Comparison of ENCODE assay signal across 12 cellular contexts in the genomic region with DNA sequence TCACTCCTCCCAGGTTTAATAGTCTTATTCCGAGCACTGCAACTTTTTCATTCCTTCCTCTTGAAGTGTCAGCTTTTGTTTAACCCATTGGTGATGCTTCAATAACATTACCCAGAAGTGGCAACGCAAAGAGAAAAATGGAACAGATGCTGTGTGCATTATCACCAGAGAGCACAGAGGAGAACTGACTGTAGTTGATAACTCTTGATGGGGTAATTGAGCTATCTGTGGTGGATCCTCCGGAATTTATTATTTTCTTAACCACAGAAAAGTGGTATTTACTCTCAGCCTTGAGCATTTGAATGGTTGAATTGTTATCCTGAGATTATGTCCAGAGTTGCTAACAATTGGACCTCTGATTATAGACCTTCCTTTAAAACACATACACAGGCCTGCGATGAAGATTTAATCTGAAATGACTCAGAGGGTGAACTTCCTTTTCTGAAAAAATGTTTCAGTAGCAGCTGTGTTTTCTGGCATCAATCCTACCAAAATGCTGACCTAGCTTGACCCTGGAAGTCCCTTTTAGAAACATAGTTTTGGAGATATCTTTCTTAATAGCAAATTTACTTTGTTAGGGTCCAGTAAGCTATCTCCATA.
DNase-seq lines count a peak whose midpoint lies in the region; ATAC-seq, FAIRE-seq and TF ChIP-seq lines count a peak whose summit lies in the region.
"Had no signal": no experiment of that assay in that cellular context is flagged by ENCODE, and none has a peak within 500 bp of the region (broad histone marks: within the 10 kb centered on the region; RNA-seq: fewer than 3 reads in every experiment).

No MANE protein-coding gene starts in this region.

- H3K9ac ChIP-seq in mammary epithelial cell (ENCODE audit: insufficient read depth, low read length) (no peak overlapping the region), kidney (ENCODE audit: low read length in 2 of 2) (no peak overlapping the region)

- H3K79me2 ChIP-seq in mammary epithelial cell (ENCODE audit: insufficient read depth, low read length): no peaks in the 10 kb centered on the region

- in situ Hi-C loops in mammary epithelial cell (cut with MboI; ENCODE audit: low sequenced_read_pairs in 2 of 2): no loop called here

- H3K4me1 ChIP-seq in right atrium auricular region: peaks cover 0 to 18% of the 10 kb centered on the region in 2 donors
- H3K4me1 ChIP-seq in mammary epithelial cell (ENCODE audit: insufficient read depth, low read length): peaks cover 7% of the 10 kb centered on the region
- no peaks in the 10 kb centered on the region for H3K4me1 ChIP-seq in kidney (ENCODE audit: control insufficient read depth in 1 of 2, insufficient read depth in 1 of 2, low read depth in 1 of 2, low read length in 2 of 2)

- WGBS in mammary epithelial cell (ENCODE audit: low coverage, missing lambda C conversion rate): 27% methylated on average over 4 of the region's 4 CpGs

- H3K9me3 ChIP-seq in right atrium auricular region (no peaks in the 10 kb centered on the region), mammary epithelial cell (replicated peaks; ENCODE audit: insufficient read depth, low read length) (no peaks in the 10 kb centered on the region), kidney (ENCODE audit: control insufficient read depth in 1 of 2, low read length in 2 of 2) (no peaks in the 10 kb centered on the region)

- ATAC-seq in Right ventricle myocardium superior (ENCODE audit: poor library complexity): peak; percentile 78
- ATAC-seq: natural killer cell treated with Interleukin-12 subunit alpha and Interleukin-12 subunit beta and Interleukin-15 and Interleukin-18, amount 100 ng/mL, for 72 hours had no signal

- CTCF ChIA-PET in mammary epithelial cell (lab: Charles Lee; ENCODE audit: low non-redundant PET): no interaction called here

- DNase-seq in Right ventricle myocardium superior (no peak), right atrium auricular region (ENCODE audit: low spot score) (no peak), mammary epithelial cell (peak; percentile 80), iris pigment epithelial cell (ENCODE audit: low read depth) (peak; percentile 65), foreskin fibroblast (no peak), kidney (no peak), HK-2 (ENCODE audit: unreplicated experiment) (no peak), coronary artery (ENCODE audit: low spot score) (no peak)
- DNase-seq: activated naive CD8-positive, alpha-beta T cell treated with anti-CD3 and anti-CD28 coated beads for 36 hours; NCI-H1436 treated with DMSO at 0.1 percent for 48 hours had no signal

- no peak for TF ChIP-seq CTCF in right atrium auricular region (IDR thresholded peaks at IDR 0.05)
- TF ChIP-seq CTCF in mammary epithelial cell (conservative IDR thresholded peaks at IDR 0.05 in 1 of 2, IDR thresholded peaks at IDR 0.05 in 1 of 2; ENCODE audit: extremely low read depth in 1 of 2, insufficient read depth in 1 of 2, low read depth in 1 of 2, low read length in 2 of 2): no peak
- TF ChIP-seq CTCF in foreskin fibroblast (IDR thresholded peaks at IDR 0.05; ENCODE audit: low read depth, low read length): no peak
- TF ChIP-seq CTCF in kidney (IDR thresholded peaks at IDR 0.05; ENCODE audit: borderline replicate concordance, extremely low read depth, insufficient read depth): no peak
- TF ChIP-seq CTCF in coronary artery (IDR thresholded peaks at IDR 0.05): no peak

- intact Hi-C loops in Right ventricle myocardium superior (cut with DNase I): no loop called here
- intact Hi-C loops in mammary epithelial cell (cut with micrococcal nuclease): no loop called here
- intact Hi-C loops in kidney (cut with DNase I): no loop called here

- no peak overlapping the region for H3K27ac ChIP-seq in right atrium auricular region
- no peak overlapping the region for H3K27ac ChIP-seq in mammary epithelial cell (ENCODE audit: insufficient read depth, low read depth, low read length)
- no peak overlapping the region for H3K27ac ChIP-seq in kidney (ENCODE audit: low read depth in 2 of 2, low read length in 2 of 2)
- no peak overlapping the region for H3K27ac ChIP-seq in coronary artery
- H3K27ac ChIP-seq: HL-60 had no signal

- H3K36me3 ChIP-seq in right atrium auricular region: no peaks in the 10 kb centered on the region
- no peaks in the 10 kb centered on the region for H3K36me3 ChIP-seq in mammary epithelial cell (ENCODE audit: insufficient read depth, low read length)
- H3K36me3 ChIP-seq in kidney (ENCODE audit: control insufficient read depth in 1 of 2, insufficient read depth in 2 of 2, low read length in 2 of 2): no peaks in the 10 kb centered on the region

- BruUV-seq in mammary epithelial cell (replicated peaks; lab: Mats Ljungman, UMichigan): no TSS peak

- no peak for FAIRE-seq in kidney (lab: Jason Lieb, UNC)

- H3K4me2 ChIP-seq in mammary epithelial cell (ENCODE audit: insufficient read depth, low read depth, low read length): peak overlapping the region; percentile 45

- H2AFZ ChIP-seq in mammary epithelial cell (ENCODE audit: low read depth, low read length): no peak overlapping the region

- dilution Hi-C loops in mammary epithelial cell (cut with HindIII; ENCODE audit: low sequenced_read_pairs): no loop called here

- H3K27me3 ChIP-seq in right atrium auricular region (no peaks in the 10 kb centered on the region), mammary epithelial cell (ENCODE audit: insufficient read depth, low read length) (no peaks in the 10 kb centered on the region)

- H3K4me3 ChIP-seq in right atrium auricular region (no peak overlapping the region), mammary epithelial cell (replicated peaks in 1 of 3; ENCODE audit: insufficient read depth in 1 of 3, low read depth in 2 of 3, low read length in 3 of 3) (no peak overlapping the region), foreskin fibroblast (ENCODE audit: low read depth in 1 of 2, low read length in 2 of 2) (no peak overlapping the region), kidney (ENCODE audit: low read length in 2 of 2) (no peak overlapping the region), coronary artery (no peak overlapping the region)

- no peaks in the 10 kb centered on the region for H4K20me1 ChIP-seq in mammary epithelial cell (ENCODE audit: insufficient read depth, low read length)

Comparison
In these comparisons a context has a peak if more than half of its experiments do, and no peak if none do; other contexts are left out.
1. DNase-seq: peak in mammary epithelial cell (single experiment) and iris pigment epithelial cell (single experiment); none in Right ventricle myocardium superior (single experiment), right atrium auricular region (single experiment), foreskin fibroblast (0 of 2), kidney (single experiment), HK-2 (single experiment) and coronary artery (single experiment).